1 cellular context compared by ENCODE assay signal in genomic region chr20:53080969-53081871, GRCh38.
TF ChIP-seq lines count a peak whose summit lies in the region.

No MANE protein-coding gene starts in this region.

TF ChIP-seq in HepG2, 621 proteins besides CTCF, POLR2A, EP300 and RAD21 (continued from another document and continues in another):
- TF ChIP-seq, protein P1, sequence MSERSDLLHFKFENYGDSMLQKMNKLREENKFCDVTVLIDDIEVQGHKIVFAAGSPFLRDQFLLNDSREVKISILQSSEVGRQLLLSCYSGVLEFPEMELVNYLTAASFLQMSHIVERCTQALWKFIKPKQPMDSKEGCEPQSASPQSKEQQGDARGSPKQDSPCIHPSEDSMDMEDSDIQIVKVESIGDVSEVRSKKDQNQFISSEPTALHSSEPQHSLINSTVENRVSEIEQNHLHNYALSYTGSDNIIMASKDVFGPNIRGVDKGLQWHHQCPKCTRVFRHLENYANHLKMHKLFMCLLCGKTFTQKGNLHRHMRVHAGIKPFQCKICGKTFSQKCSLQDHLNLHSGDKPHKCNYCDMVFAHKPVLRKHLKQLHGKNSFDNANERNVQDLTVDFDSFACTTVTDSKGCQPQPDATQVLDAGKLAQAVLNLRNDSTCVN (CRISPR knock-in tag; IDR thresholded peaks at IDR 0.05; ENCODE audit: borderline replicate concordance) = peak; percentile 91
- TF ChIP-seq ZNF660 (CRISPR knock-in tag; IDR thresholded peaks at IDR 0.05; ENCODE audit: borderline replicate concordance, low read depth) = no peak
- no peak for TF ChIP-seq ARNT (IDR thresholded peaks at IDR 0.05)
- TF ChIP-seq, protein P2, sequence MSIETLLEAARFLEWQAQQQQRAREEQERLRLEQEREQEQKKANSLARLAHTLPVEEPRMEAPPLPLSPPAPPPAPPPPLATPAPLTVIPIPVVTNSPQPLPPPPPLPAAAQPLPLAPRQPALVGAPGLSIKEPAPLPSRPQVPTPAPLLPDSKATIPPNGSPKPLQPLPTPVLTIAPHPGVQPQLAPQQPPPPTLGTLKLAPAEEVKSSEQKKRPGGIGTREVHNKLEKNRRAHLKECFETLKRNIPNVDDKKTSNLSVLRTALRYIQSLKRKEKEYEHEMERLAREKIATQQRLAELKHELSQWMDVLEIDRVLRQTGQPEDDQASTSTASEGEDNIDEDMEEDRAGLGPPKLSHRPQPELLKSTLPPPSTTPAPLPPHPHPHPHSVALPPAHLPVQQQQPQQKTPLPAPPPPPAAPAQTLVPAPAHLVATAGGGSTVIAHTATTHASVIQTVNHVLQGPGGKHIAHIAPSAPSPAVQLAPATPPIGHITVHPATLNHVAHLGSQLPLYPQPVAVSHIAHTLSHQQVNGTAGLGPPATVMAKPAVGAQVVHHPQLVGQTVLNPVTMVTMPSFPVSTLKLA (IDR thresholded peaks at IDR 0.05) = no peak
- TF ChIP-seq NR0B2 (CRISPR knock-in tag; IDR thresholded peaks at IDR 0.05) = no peak
- TF ChIP-seq, protein P3, sequence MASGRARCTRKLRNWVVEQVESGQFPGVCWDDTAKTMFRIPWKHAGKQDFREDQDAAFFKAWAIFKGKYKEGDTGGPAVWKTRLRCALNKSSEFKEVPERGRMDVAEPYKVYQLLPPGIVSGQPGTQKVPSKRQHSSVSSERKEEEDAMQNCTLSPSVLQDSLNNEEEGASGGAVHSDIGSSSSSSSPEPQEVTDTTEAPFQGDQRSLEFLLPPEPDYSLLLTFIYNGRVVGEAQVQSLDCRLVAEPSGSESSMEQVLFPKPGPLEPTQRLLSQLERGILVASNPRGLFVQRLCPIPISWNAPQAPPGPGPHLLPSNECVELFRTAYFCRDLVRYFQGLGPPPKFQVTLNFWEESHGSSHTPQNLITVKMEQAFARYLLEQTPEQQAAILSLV (CRISPR knock-in tag; IDR thresholded peaks at IDR 0.05; ENCODE audit: borderline replicate concordance) = no peak; the same call in 1 of the 2 replicates
- TF ChIP-seq ZNF737 (CRISPR knock-in tag; IDR thresholded peaks at IDR 0.05; ENCODE audit: borderline replicate concordance) = no peak
- no peak for TF ChIP-seq ZBTB40 (IDR thresholded peaks at IDR 0.05)
- peak; percentile 86; the same call in 1 of the 2 replicates for TF ChIP-seq ZBTB40 (CRISPR knock-in tag; IDR thresholded peaks at IDR 0.05)
- TF ChIP-seq PHF5A (CRISPR knock-in tag; IDR thresholded peaks at IDR 0.05; ENCODE audit: low read depth, unreplicated experiment) = peak; percentile 44
- TF ChIP-seq ZNF607 (CRISPR knock-in tag; IDR thresholded peaks at IDR 0.05; ENCODE audit: borderline replicate concordance) = peak; percentile 75; the same call in 1 of the 2 replicates
- peak; percentile 99 for TF ChIP-seq JUN (CRISPR knock-in tag; IDR thresholded peaks at IDR 0.05)
- no peak for TF ChIP-seq ZFP62 (CRISPR knock-in tag; IDR thresholded peaks at IDR 0.05)
- TF ChIP-seq ATF7 (IDR thresholded peaks at IDR 0.05) = peak; percentile 79; the same call in 1 of the 2 replicates
- peak; percentile 95 for TF ChIP-seq ATF7 (CRISPR knock-in tag; IDR thresholded peaks at IDR 0.05)
- TF ChIP-seq, protein P4, sequence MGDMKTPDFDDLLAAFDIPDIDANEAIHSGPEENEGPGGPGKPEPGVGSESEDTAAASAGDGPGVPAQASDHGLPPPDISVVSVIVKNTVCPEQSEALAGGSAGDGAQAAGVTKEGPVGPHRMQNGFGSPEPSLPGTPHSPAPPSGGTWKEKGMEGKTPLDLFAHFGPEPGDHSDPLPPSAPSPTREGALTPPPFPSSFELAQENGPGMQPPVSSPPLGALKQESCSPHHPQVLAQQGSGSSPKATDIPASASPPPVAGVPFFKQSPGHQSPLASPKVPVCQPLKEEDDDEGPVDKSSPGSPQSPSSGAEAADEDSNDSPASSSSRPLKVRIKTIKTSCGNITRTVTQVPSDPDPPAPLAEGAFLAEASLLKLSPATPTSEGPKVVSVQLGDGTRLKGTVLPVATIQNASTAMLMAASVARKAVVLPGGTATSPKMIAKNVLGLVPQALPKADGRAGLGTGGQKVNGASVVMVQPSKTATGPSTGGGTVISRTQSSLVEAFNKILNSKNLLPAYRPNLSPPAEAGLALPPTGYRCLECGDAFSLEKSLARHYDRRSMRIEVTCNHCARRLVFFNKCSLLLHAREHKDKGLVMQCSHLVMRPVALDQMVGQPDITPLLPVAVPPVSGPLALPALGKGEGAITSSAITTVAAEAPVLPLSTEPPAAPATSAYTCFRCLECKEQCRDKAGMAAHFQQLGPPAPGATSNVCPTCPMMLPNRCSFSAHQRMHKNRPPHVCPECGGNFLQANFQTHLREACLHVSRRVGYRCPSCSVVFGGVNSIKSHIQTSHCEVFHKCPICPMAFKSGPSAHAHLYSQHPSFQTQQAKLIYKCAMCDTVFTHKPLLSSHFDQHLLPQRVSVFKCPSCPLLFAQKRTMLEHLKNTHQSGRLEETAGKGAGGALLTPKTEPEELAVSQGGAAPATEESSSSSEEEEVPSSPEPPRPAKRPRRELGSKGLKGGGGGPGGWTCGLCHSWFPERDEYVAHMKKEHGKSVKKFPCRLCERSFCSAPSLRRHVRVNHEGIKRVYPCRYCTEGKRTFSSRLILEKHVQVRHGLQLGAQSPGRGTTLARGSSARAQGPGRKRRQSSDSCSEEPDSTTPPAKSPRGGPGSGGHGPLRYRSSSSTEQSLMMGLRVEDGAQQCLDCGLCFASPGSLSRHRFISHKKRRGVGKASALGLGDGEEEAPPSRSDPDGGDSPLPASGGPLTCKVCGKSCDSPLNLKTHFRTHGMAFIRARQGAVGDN (CRISPR knock-in tag; IDR thresholded peaks at IDR 0.05) = no peak; the same call in 1 of the 2 replicates
- peak; percentile 43; the same call in 1 of the 2 replicates for TF ChIP-seq GATAD1 (CRISPR knock-in tag; IDR thresholded peaks at IDR 0.05)
- TF ChIP-seq BCL6 (CRISPR knock-in tag; IDR thresholded peaks at IDR 0.05) = peak; percentile 84
- TF ChIP-seq ZNF432 (CRISPR knock-in tag; IDR thresholded peaks at IDR 0.05; ENCODE audit: borderline replicate concordance) = no peak
- no peak for TF ChIP-seq CC2D1A (CRISPR knock-in tag; IDR thresholded peaks at IDR 0.05)
- TF ChIP-seq ZNF414 (CRISPR knock-in tag; IDR thresholded peaks at IDR 0.05) = peak; percentile 93
- peak; percentile 55; the same call in 1 of the 2 replicates for TF ChIP-seq ZNF652 (CRISPR knock-in tag; IDR thresholded peaks at IDR 0.05; ENCODE audit: borderline replicate concordance, low read depth)
- TF ChIP-seq SMARCE1 (IDR thresholded peaks at IDR 0.05; ENCODE audit: borderline replicate concordance) = no peak
- TF ChIP-seq SSRP1 (CRISPR knock-in tag; IDR thresholded peaks at IDR 0.05) = peak; percentile 90; the same call in 1 of the 2 replicates
- TF ChIP-seq CENPBD1 (CRISPR knock-in tag; IDR thresholded peaks at IDR 0.05; ENCODE audit: borderline replicate concordance, low read depth) = no peak
- peak; percentile 33 for TF ChIP-seq ZNF781 (CRISPR knock-in tag; IDR thresholded peaks at IDR 0.05; ENCODE audit: borderline replicate concordance, not compliant biosample characterization)
- no peak for TF ChIP-seq ZNF703 (CRISPR knock-in tag; IDR thresholded peaks at IDR 0.05; ENCODE audit: borderline replicate concordance)
- TF ChIP-seq ISX (CRISPR knock-in tag; conservative IDR thresholded peaks at IDR 0.05) = no peak
- peak; percentile 95 for TF ChIP-seq BRD4 (CRISPR knock-in tag; IDR thresholded peaks at IDR 0.05)
- no peak; the same call in 1 of the 2 replicates for TF ChIP-seq ZSCAN20 (CRISPR knock-in tag; IDR thresholded peaks at IDR 0.05; ENCODE audit: borderline replicate concordance)
- TF ChIP-seq, protein P5, sequence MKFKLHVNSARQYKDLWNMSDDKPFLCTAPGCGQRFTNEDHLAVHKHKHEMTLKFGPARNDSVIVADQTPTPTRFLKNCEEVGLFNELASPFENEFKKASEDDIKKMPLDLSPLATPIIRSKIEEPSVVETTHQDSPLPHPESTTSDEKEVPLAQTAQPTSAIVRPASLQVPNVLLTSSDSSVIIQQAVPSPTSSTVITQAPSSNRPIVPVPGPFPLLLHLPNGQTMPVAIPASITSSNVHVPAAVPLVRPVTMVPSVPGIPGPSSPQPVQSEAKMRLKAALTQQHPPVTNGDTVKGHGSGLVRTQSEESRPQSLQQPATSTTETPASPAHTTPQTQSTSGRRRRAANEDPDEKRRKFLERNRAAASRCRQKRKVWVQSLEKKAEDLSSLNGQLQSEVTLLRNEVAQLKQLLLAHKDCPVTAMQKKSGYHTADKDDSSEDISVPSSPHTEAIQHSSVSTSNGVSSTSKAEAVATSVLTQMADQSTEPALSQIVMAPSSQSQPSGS (CRISPR knock-in tag; IDR thresholded peaks at IDR 0.05) = peak; percentile 98
- no peak for TF ChIP-seq REL (CRISPR knock-in tag; conservative IDR thresholded peaks at IDR 0.05)
- no peak for TF ChIP-seq ZFAT (CRISPR knock-in tag; conservative IDR thresholded peaks at IDR 0.05)
- TF ChIP-seq, protein P6, sequence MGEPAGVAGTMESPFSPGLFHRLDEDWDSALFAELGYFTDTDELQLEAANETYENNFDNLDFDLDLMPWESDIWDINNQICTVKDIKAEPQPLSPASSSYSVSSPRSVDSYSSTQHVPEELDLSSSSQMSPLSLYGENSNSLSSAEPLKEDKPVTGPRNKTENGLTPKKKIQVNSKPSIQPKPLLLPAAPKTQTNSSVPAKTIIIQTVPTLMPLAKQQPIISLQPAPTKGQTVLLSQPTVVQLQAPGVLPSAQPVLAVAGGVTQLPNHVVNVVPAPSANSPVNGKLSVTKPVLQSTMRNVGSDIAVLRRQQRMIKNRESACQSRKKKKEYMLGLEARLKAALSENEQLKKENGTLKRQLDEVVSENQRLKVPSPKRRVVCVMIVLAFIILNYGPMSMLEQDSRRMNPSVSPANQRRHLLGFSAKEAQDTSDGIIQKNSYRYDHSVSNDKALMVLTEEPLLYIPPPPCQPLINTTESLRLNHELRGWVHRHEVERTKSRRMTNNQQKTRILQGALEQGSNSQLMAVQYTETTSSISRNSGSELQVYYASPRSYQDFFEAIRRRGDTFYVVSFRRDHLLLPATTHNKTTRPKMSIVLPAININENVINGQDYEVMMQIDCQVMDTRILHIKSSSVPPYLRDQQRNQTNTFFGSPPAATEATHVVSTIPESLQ (CRISPR knock-in tag; conservative IDR thresholded peaks at IDR 0.05) = no peak
- TF ChIP-seq ZNF792 (CRISPR knock-in tag; IDR thresholded peaks at IDR 0.05) = no peak; the same call in 1 of the 2 replicates
- TF ChIP-seq HMG20B (CRISPR knock-in tag; conservative IDR thresholded peaks at IDR 0.05) = peak; percentile 81
